10 cellular contexts compared by ENCODE assay signal in the genomic region with DNA sequence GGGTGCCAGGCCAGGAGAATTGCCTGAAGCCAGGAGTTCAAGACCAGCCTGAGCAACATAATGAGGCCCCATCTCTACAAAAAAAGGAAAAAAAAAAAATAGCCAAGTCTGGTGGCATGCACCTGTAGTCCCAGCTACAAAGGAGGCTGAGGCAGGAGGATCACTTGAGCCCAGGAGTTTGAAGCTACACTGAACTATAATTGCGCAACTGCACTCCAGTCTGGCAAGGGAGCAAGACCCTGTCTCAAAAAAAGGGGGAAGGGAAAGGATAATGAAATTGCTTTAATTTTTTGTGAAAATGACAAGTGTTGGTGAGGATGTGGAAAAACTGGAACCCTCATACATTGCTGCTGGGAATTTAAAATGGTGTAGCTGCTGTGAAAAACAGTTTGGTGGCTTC. TPM values are rescaled to one million over a fixed set of nuclear protein-coding genes. Genes with fewer than 3 reads are reported as not detected.
"Had no signal": no experiment of that assay in that cellular context is flagged by ENCODE, and none has a peak within 500 bp of the region (broad histone marks: within the 10 kb centered on the region; RNA-seq: fewer than 3 reads in every experiment).

No MANE protein-coding gene starts in this region.

- H3K4me3 ChIP-seq: GM23248, HAP-1 had no signal

- H2AFZ ChIP-seq: GM23248 had no signal

- DNase-seq: GM23248, GOT3, HFFc6, Karpas-422, KBM-7 had no signal

- H3K27ac Mint-ChIP-seq: HFFc6, IgD-negative memory B cell had no signal

- H3K9me3 ChIP-seq: HAP-1 had no signal

- H3K9ac ChIP-seq: GM23248, KMS-11 had no signal

- H3K4me1 ChIP-seq: HAP-1 had no signal

- H3K27ac ChIP-seq: GM23248, HL-60, KMS-11 had no signal

- H3K36me3 Mint-ChIP-seq: IgD-negative memory B cell had no signal

- H3K4me2 ChIP-seq: KMS-11 had no signal

- H3K36me3 ChIP-seq: HAP-1 had no signal

- ATAC-seq: HCT116 had no signal

RNA-seq across cellular contexts. Expression of gene STK33, which starts 19.2 kb away (rescaled TPM):
- total RNA-seq: GM23248 had no signal
- polyA plus RNA-seq: GM23248 had no signal
